8 cellular contexts compared by ENCODE assay signal in the genomic region with DNA sequence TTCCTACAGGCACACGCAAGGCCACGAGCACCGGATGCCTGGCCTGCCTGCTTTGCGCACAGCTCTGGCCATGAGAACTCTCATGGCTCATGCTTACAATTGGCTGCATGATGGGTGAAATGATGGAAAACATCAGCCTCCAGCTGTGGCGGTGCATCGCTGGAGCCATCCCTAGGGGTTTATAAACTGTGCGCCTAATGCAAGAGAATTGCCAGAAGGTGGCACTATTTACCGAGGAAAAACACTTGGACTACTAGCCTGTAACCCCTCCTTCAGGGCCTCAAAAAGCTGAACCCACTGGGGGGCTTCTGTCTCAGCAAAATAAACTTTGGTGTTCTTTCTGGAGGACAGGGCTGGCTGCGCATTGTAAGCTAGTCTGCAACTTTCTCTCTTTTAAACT. TPM values are rescaled to one million over a fixed set of nuclear protein-coding genes. Genes with fewer than 3 reads are reported as not detected.
A peak's percentile ranks its signal among the peaks of the same experiment; 100 is the strongest.
DNase-seq lines count a peak whose midpoint lies in the region; ATAC-seq and TF ChIP-seq lines count a peak whose summit lies in the region.

No MANE protein-coding gene starts in this region.

- H4K20me1 ChIP-seq in OCI-LY3 (ENCODE audit: insufficient read depth, low read length), result no peaks in the 10 kb centered on the region

- ATAC-seq in GM21381 (IDR thresholded peaks at IDR 0.05; ENCODE audit: unreplicated experiment), result no peak

- H3K36me3 Mint-ChIP-seq in activated naive CD4-positive, alpha-beta T cell treated with anti-CD3 and anti-CD28 coated beads, Interleukin-2, amount 10 ng/mL, durations not matched to agents 7 days and 5 days, result peaks cover 8% of the 10 kb centered on the region
- peaks cover 3% of the 10 kb centered on the region for H3K36me3 Mint-ChIP-seq in type B pancreatic cell

- CTCF ChIA-PET in activated naive CD4-positive, alpha-beta T cell treated with anti-CD3 and anti-CD28 coated beads, Interleukin-2, amount 10 ng/mL, durations not matched to agents 7 days and 5 days (lab: Charles Lee), result interaction anchor here (0.6 to 1.5 kb wide), 3 partner anchors 15 to 402 kb away, joined by 3 to 7 read pairs (median 3); no protein-coding TSS in a partner anchor

- H3K4me3 ChIP-seq in OCI-LY3 (ENCODE audit: low read length), result no peak overlapping the region
- H3K4me3 ChIP-seq in fibroblast of pulmonary artery (replicated peaks; ENCODE audit: low read depth, low read length), result no peak overlapping the region

- no peaks in the 10 kb centered on the region for H3K9me3 ChIP-seq in OCI-LY3 (ENCODE audit: insufficient read depth, low read length)

- H3K4me1 ChIP-seq in OCI-LY3 (ENCODE audit: low read length), result peaks cover 12% of the 10 kb centered on the region

- H3K27ac Mint-ChIP-seq in activated naive CD4-positive, alpha-beta T cell treated with anti-CD3 and anti-CD28 coated beads, Interleukin-2, amount 10 ng/mL, durations not matched to agents 7 days and 5 days, result no peak overlapping the region
- no peak overlapping the region for H3K27ac Mint-ChIP-seq in type B pancreatic cell

- no peaks in the 10 kb centered on the region for H3K4me1 Mint-ChIP-seq in activated naive CD4-positive, alpha-beta T cell treated with anti-CD3 and anti-CD28 coated beads, Interleukin-2, amount 10 ng/mL, durations not matched to agents 7 days and 5 days
- no peaks in the 10 kb centered on the region for H3K4me1 Mint-ChIP-seq in type B pancreatic cell (ENCODE audit: unreplicated experiment)

- H3K4me3 Mint-ChIP-seq in activated naive CD4-positive, alpha-beta T cell treated with anti-CD3 and anti-CD28 coated beads, Interleukin-2, amount 10 ng/mL, durations not matched to agents 7 days and 5 days, result no peak overlapping the region
- no peak overlapping the region for H3K4me3 Mint-ChIP-seq in type B pancreatic cell

- H3K79me2 ChIP-seq in OCI-LY3 (ENCODE audit: low read length), result no peaks in the 10 kb centered on the region

- H2AFZ ChIP-seq in OCI-LY3 (ENCODE audit: low read depth, low read length), result no peak overlapping the region

- peak; percentile 45 for TF ChIP-seq CTCF in OCI-LY3 (IDR thresholded peaks at IDR 0.05; ENCODE audit: low read depth, low read length)
- TF ChIP-seq CTCF in fibroblast of pulmonary artery (IDR thresholded peaks at IDR 0.05; ENCODE audit: low read length, missing control alignments), result peak; percentile 40
- peak; percentile 66 for TF ChIP-seq CTCF in type B pancreatic cell (conservative IDR thresholded peaks at IDR 0.05)

- no peak overlapping the region for H3K27ac ChIP-seq in OCI-LY3 (ENCODE audit: low read length)

- DNase-seq in activated naive CD4-positive, alpha-beta T cell treated with anti-CD3 and anti-CD28 coated beads, Interleukin-2, amount 10 ng/mL, durations not matched to agents 7 days and 5 days, result peak; percentile 20
- DNase-seq in activated naive CD4-positive, alpha-beta T cell (lab: John Stamatoyannopoulos, UW), result no peak
- peak; percentile 42 for DNase-seq in fibroblast of pulmonary artery (ENCODE audit: low read depth)
- no peak for DNase-seq in type B pancreatic cell (ENCODE audit: extremely low spot score, unreplicated experiment)
- DNase-seq in GDM1 (lab: John Stamatoyannopoulos, UW), result no peak
- no peak for DNase-seq in stimulated activated CD8-positive, alpha-beta memory T cell treated with anti-CD3 and anti-CD28 coated beads, Interleukin-4, amount 100 ng/mL, for 48 hours

- no peaks in the 10 kb centered on the region for H3K27me3 ChIP-seq in OCI-LY3 (ENCODE audit: low read depth, low read length)

- H3K9ac ChIP-seq in OCI-LY3 (ENCODE audit: low read length), result no peak overlapping the region

- no peaks in the 10 kb centered on the region for H3K27me3 Mint-ChIP-seq in activated naive CD4-positive, alpha-beta T cell treated with anti-CD3 and anti-CD28 coated beads, Interleukin-2, amount 10 ng/mL, durations not matched to agents 7 days and 5 days
- no peaks in the 10 kb centered on the region for H3K27me3 Mint-ChIP-seq in type B pancreatic cell

- H3K36me3 ChIP-seq in OCI-LY3 (replicated peaks; ENCODE audit: low read depth, low read length), result no peaks in the 10 kb centered on the region

- no peak overlapping the region for H3K4me2 ChIP-seq in OCI-LY3 (ENCODE audit: low read length)

- H3K9me3 Mint-ChIP-seq in activated naive CD4-positive, alpha-beta T cell treated with anti-CD3 and anti-CD28 coated beads, Interleukin-2, amount 10 ng/mL, durations not matched to agents 7 days and 5 days, result no peaks in the 10 kb centered on the region
- no peaks in the 10 kb centered on the region for H3K9me3 Mint-ChIP-seq in type B pancreatic cell

RNA-seq across cellular contexts. Expression of a gene that starts 51.9 kb away (rescaled TPM):
- 48.1 and 55.7 TPM in 2 replicates for total RNA-seq in type B pancreatic cell (ENCODE audit: low replicate concordance)

Comparison
In these comparisons a context has a peak if more than half of its experiments do, and no peak if none do; other contexts are left out.
1. DNase-seq: peak in activated naive CD4-positive, alpha-beta T cell treated with anti-CD3 and anti-CD28 coated beads, Interleukin-2, amount 10 ng/mL, durations not matched to agents 7 days and 5 days (single experiment) and fibroblast of pulmonary artery (single experiment); none in activated naive CD4-positive, alpha-beta T cell (0 of 4), type B pancreatic cell (single experiment), GDM1 (single experiment) and stimulated activated CD8-positive, alpha-beta memory T cell treated with anti-CD3 and anti-CD28 coated beads, Interleukin-4, amount 100 ng/mL, for 48 hours (single experiment).
2. Peak in every context shown above with its lines, with median percentiles within 50 percentile points of each other: CTCF ChIP-seq.